Comparison of ENCODE assay signal across 29 cellular contexts in genomic region chrX:141214216-141214615, GRCh38. TPM values are rescaled to one million over a fixed set of nuclear protein-coding genes. Genes with fewer than 3 reads are reported as not detected.
"Had no signal": no experiment of that assay in that cellular context is flagged by ENCODE, and none has a peak within 500 bp of the region (broad histone marks: within the 10 kb centered on the region; RNA-seq: fewer than 3 reads in every experiment).

No MANE protein-coding gene starts in this region.

- H3K27me3 Mint-ChIP-seq: activated CD4-positive, alpha-beta memory T cell treated with anti-CD3 and anti-CD28 coated beads for 36 hours; activated CD4-positive, alpha-beta T cell treated with anti-CD3 and anti-CD28 coated beads, Interleukin-2, amount 10 ng/mL, durations not matched to agents 24 days and 14 days; activated naive CD8-positive, alpha-beta T cell; T-helper 17 cell had no signal

- H3K36me3 ChIP-seq: SJSA1 had no signal

- H3K9me3 Mint-ChIP-seq: activated CD4-positive, alpha-beta memory T cell treated with anti-CD3 and anti-CD28 coated beads for 36 hours; activated CD4-positive, alpha-beta T cell treated with anti-CD3 and anti-CD28 coated beads, Interleukin-2, amount 10 ng/mL, durations not matched to agents 24 days and 14 days had no signal

- H3K4me1 Mint-ChIP-seq: activated CD4-positive, alpha-beta T cell treated with anti-CD3 and anti-CD28 coated beads, Interleukin-2, amount 10 ng/mL, durations not matched to agents 24 days and 14 days; T-helper 17 cell; WTC11 had no signal

- H3K27ac Mint-ChIP-seq: activated CD4-positive, alpha-beta memory T cell treated with anti-CD3 and anti-CD28 coated beads for 36 hours; activated CD4-positive, alpha-beta T cell treated with anti-CD3 and anti-CD28 coated beads, Interleukin-2, amount 10 ng/mL, durations not matched to agents 24 days and 14 days; activated naive CD8-positive, alpha-beta T cell; T-helper 17 cell; WTC11 had no signal

- H3K36me3 Mint-ChIP-seq: activated CD4-positive, alpha-beta memory T cell treated with anti-CD3 and anti-CD28 coated beads for 36 hours; activated naive CD8-positive, alpha-beta T cell had no signal

- H3K4me3 ChIP-seq: K562, SJSA1 had no signal

- H3K27ac ChIP-seq: RWPE1, SJSA1 had no signal

- DNase-seq: activated CD4-positive, alpha-beta memory T cell treated with anti-CD3 and anti-CD28 coated beads for 36 hours; activated CD4-positive, alpha-beta T cell treated with anti-CD3 and anti-CD28 coated beads, Interleukin-2, amount 10 ng/mL, durations not matched to agents 24 days and 14 days; activated CD4-positive, CD25-positive, alpha-beta regulatory T cell treated with anti-CD3 and anti-CD28 coated beads, Interleukin-2, amount 50 U/mL, for 72 hours; activated CD8-positive, alpha-beta memory T cell treated with anti-CD3 and anti-CD28 coated beads for 24 hours; activated effector memory CD4-positive, alpha-beta T cell treated with anti-CD3 and anti-CD28 coated beads, Interleukin-2, amount 50 U/mL, for 16 hours; activated naive CD4-positive, alpha-beta T cell treated with Interleukin-2 at 50 U/mL for 16 hours; activated T-cell treated with anti-CD3 and anti-CD28 coated beads, Interleukin-2, amount 50 U/mL, for 4 hours; amygdala; cerebellar nuclear complex; Karpas-422; NCI-H1048; NCI-H1417; NCI-H1930; NCI-H2171; NCI-H345; NCI-H510A; NCI-H526 treated with DMSO at 0.1 percent for 48 hours; NCI-H82; OCI-M1; Right ventricle myocardium superior; T-helper 17 cell; T-helper 9 cell had no signal

- H3K9me3 ChIP-seq: SJSA1 had no signal

- H3K27me3 ChIP-seq: SJSA1 had no signal

- ATAC-seq: activated T-cell treated with anti-CD3 and anti-CD28 coated beads, Interleukin-2, amount 50 U/mL, for 4 hours; K562; Panc1; T-helper 17 cell; WTC11 had no signal

- H3K4me1 ChIP-seq: SJSA1 had no signal

- H3K4me3 Mint-ChIP-seq: activated CD4-positive, alpha-beta memory T cell treated with anti-CD3 and anti-CD28 coated beads for 36 hours; activated CD4-positive, alpha-beta T cell treated with anti-CD3 and anti-CD28 coated beads, Interleukin-2, amount 10 ng/mL, durations not matched to agents 24 days and 14 days; activated naive CD8-positive, alpha-beta T cell; activated T-cell treated with anti-CD3 and anti-CD28 coated beads, Interleukin-2, amount 50 U/mL, for 4 hours; T-helper 17 cell; WTC11 had no signal

RNA-seq across cellular contexts. Expression of gene SPANXC, which starts 28.1 kb away (rescaled TPM):
- total RNA-seq: activated CD4-positive, alpha-beta memory T cell treated with anti-CD3 and anti-CD28 coated beads for 36 hours; activated CD4-positive, alpha-beta T cell treated with anti-CD3 and anti-CD28 coated beads, Interleukin-2, amount 10 ng/mL, durations not matched to agents 24 days and 14 days; activated T-cell treated with anti-CD3 and anti-CD28 coated beads, Interleukin-2, amount 50 U/mL, for 4 hours; cardiac septum; K562; Right ventricle myocardium superior; T-helper 17 cell; WTC11 had no signal
